1 cellular context compared by ENCODE assay signal in the genomic region with DNA sequence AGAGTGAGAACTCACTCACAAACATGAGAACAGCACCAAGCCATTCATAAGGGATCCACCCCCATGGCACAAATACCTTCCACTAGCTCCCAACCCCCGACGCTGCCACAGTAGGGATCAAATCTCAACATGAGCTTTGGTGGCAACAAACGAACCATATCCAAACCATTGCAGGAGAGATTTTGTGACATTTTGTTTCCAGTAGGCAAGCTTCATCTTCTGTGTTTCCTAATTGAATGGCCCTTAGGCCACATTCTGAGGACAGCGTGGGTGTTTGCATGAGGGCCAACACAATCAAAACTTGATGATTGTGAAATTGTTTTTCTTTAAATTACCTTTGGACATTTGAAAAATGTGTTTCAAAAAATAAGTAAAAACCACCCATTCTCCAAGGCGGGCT.
TF ChIP-seq lines count a peak whose summit lies in the region.

No MANE protein-coding gene starts in this region.

TF ChIP-seq in HEK293, 187 proteins besides CTCF, POLR2A, EP300 and RAD21 (continued from another document):
- TF ChIP-seq, protein P1, sequence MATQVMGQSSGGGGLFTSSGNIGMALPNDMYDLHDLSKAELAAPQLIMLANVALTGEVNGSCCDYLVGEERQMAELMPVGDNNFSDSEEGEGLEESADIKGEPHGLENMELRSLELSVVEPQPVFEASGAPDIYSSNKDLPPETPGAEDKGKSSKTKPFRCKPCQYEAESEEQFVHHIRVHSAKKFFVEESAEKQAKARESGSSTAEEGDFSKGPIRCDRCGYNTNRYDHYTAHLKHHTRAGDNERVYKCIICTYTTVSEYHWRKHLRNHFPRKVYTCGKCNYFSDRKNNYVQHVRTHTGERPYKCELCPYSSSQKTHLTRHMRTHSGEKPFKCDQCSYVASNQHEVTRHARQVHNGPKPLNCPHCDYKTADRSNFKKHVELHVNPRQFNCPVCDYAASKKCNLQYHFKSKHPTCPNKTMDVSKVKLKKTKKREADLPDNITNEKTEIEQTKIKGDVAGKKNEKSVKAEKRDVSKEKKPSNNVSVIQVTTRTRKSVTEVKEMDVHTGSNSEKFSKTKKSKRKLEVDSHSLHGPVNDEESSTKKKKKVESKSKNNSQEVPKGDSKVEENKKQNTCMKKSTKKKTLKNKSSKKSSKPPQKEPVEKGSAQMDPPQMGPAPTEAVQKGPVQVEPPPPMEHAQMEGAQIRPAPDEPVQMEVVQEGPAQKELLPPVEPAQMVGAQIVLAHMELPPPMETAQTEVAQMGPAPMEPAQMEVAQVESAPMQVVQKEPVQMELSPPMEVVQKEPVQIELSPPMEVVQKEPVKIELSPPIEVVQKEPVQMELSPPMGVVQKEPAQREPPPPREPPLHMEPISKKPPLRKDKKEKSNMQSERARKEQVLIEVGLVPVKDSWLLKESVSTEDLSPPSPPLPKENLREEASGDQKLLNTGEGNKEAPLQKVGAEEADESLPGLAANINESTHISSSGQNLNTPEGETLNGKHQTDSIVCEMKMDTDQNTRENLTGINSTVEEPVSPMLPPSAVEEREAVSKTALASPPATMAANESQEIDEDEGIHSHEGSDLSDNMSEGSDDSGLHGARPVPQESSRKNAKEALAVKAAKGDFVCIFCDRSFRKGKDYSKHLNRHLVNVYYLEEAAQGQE (tag by site-specific recombination; IDR thresholded peaks at IDR 0.05) = no peak
- TF ChIP-seq ZNF785 (tag by site-specific recombination; IDR thresholded peaks at IDR 0.05) (no peak), ZSCAN23 (tag by site-specific recombination; IDR thresholded peaks at IDR 0.05) (no peak), ZNF549 (tag by site-specific recombination; IDR thresholded peaks at IDR 0.05) (no peak)
TF ChIP-seq in HEK293: peak in this region for 0.
